Comparison of ENCODE assay signal across 20 cellular contexts in the genomic region with DNA sequence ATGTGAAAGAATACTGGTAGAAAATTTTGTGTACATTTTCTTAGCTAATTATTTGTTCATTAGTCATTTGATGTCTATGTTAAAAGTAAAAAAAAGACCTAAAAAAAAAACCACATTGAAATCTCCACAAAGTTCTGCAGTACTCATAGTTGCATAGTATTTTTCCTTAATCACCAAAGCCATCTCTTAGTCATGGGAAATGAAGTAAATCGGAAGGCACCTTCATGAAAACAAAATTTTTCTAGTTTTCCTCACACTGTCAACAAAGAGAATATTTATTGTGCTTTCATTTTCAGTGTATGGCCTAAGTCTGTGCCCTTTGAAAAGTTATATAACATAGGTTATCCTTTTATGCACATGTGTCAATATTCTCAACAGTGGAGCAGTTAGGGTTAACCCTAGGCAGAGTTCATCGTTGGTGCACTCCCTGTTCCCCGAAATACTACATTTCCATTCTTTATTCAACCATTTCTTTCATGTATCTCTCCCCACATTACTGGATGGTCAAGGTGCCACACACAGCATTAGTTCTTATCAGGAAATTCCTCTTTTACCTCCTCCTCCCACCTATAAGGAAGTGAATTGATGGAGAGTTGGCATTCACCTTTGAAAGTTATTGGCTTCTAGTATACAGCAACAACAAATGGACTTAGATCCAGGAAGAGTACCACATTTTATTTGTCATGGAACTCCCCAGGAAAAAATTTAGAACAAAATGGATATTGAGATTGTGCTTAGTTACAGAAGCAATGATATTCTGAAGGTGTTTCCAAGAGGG.
DNase-seq lines count a peak whose midpoint lies in the region; ATAC-seq and TF ChIP-seq lines count a peak whose summit lies in the region.
"Had no signal": no experiment of that assay in that cellular context is flagged by ENCODE, and none has a peak within 500 bp of the region (broad histone marks: within the 10 kb centered on the region; RNA-seq: fewer than 3 reads in every experiment).

No MANE protein-coding gene starts in this region.

- ATAC-seq in SK-N-SH treated with all-trans-retinoic acid at 6 μM for 48 hours (no peak), left colon (peak; percentile 96), GM18502 (IDR thresholded peaks at IDR 0.05; ENCODE audit: poor library complexity, unreplicated experiment) (no peak), HG02981 (IDR thresholded peaks at IDR 0.05; ENCODE audit: unreplicated experiment) (no peak)
- ATAC-seq: left lobe of liver, T-helper 17 cell, upper lobe of right lung had no signal

- 68% methylated on average over 3 of the region's 3 CpGs for WGBS in SK-N-SH (ENCODE audit: low lambda C conversion rate)

- TF ChIP-seq CTCF in SK-N-SH (IDR thresholded peaks at IDR 0.05) = no peak

- peaks cover 5 to 40% of the 10 kb centered on the region in 2 experiments; a peak in 3 of 4 replicates for H3K4me1 ChIP-seq in SK-N-SH (ENCODE audit: control insufficient read depth in 1 of 2, insufficient read depth in 2 of 2, low read depth in 1 of 2, low read length in 1 of 2)
- H3K4me1 ChIP-seq in adipocyte (ENCODE audit: control insufficient read depth, insufficient read depth, low read length) = peaks cover 53% of the 10 kb centered on the region
- H3K4me1 ChIP-seq: upper lobe of right lung had no signal

- H3K36me3 ChIP-seq in SK-N-SH (replicated peaks in 1 of 2; ENCODE audit: control insufficient read depth in 1 of 2, insufficient read depth in 2 of 2, low read length in 1 of 2) (no peaks in the 10 kb centered on the region), adipocyte (ENCODE audit: control insufficient read depth, insufficient read depth, low read length, severe bottlenecking) (no peaks in the 10 kb centered on the region)
- H3K36me3 ChIP-seq: SJCRH30, upper lobe of right lung had no signal

- H3K27ac ChIP-seq in SK-N-SH (ENCODE audit: low read depth in 2 of 2, low read length in 1 of 2) = peak overlapping the region in 1 of 2 experiments; percentile 74; a peak in 2 of 4 replicates
- H3K27ac ChIP-seq: 22Rv1, SJCRH30, upper lobe of right lung had no signal

- H3K27me3 ChIP-seq in SK-N-SH (ENCODE audit: insufficient read depth) = no peaks in the 10 kb centered on the region
- H3K27me3 ChIP-seq in adipocyte (replicated peaks; ENCODE audit: control insufficient read depth, insufficient read depth, low read length) = no peaks in the 10 kb centered on the region
- H3K27me3 ChIP-seq: SJCRH30, upper lobe of right lung had no signal

- H3K9ac ChIP-seq in SK-N-SH (peak overlapping the region; percentile 14; the same call in 1 of the 2 replicates), adipocyte (ENCODE audit: low read length) (no peak overlapping the region)

- H3K79me2 ChIP-seq in SK-N-SH (ENCODE audit: insufficient read depth) = no peaks in the 10 kb centered on the region

- POLR2A ChIA-PET in SK-N-SH (lab: Yijun Ruan, JAX) = no interaction called here

- CTCF ChIA-PET in SK-N-SH (lab: Yijun Ruan, JAX) = no interaction called here

- H3K9me2 ChIP-seq in SK-N-SH = no peaks in the 10 kb centered on the region

- TF ChIP-seq EP300 in SK-N-SH (IDR thresholded peaks at IDR 0.05; ENCODE audit: borderline replicate concordance in 1 of 2, low read depth in 1 of 2, low read length in 1 of 2) = peak in 1 of 2 experiments; percentile 83; a peak in 2 of 4 replicates

- intact Hi-C loops in left colon (cut with DNase I, micrococcal nuclease) (loop anchor here in 1 of 2 donors (10.0 kb wide), 1 partner anchor 235 kb away; no protein-coding TSS in a partner anchor), posterior cingulate gyrus (cut with DNase I) (no loop called here)

- TF ChIP-seq RAD21 in SK-N-SH (IDR thresholded peaks at IDR 0.05; ENCODE audit: low read length) = no peak

- H3F3A ChIP-seq in SK-N-SH (replicated peaks; ENCODE audit: insufficient read depth) = peaks cover 16% of the 10 kb centered on the region

- no peak for DNase-seq in SK-N-SH
- peak; percentile 41 for DNase-seq in adipocyte (ENCODE audit: low read depth)
- DNase-seq in left colon = peak in 1 of 2 donors; percentile 38
- DNase-seq in posterior cingulate gyrus = no peak
- no peak for DNase-seq in activated CD8-positive, alpha-beta memory T cell treated with anti-CD3 and anti-CD28 coated beads for 24 hours
- DNase-seq: activated CD8-positive, alpha-beta memory T cell treated with anti-CD3 and anti-CD28 coated beads, Interleukin-2, amount 50 U/mL, for 48 hours; activated gamma-delta T cell treated with Interleukin-2 at 50 U/mL for 16 hours; anterior cingulate cortex; glutamatergic neuron; NCI-H187; NCI-H2227 treated with DMSO at 0.1 percent for 48 hours; SJCRH30; stimulated activated CD4-positive, alpha-beta T cell treated with anti-CD3 and anti-CD28 coated beads, Interleukin-4, amount 100 ng/mL, for 4 hours; T-helper 17 cell; upper lobe of right lung had no signal

- H2AFZ ChIP-seq in SK-N-SH (ENCODE audit: low read depth) = no peak overlapping the region; the same call in 1 of the 2 replicates

- H3K4me2 ChIP-seq in SK-N-SH = peak overlapping the region; percentile 1; the same call in 1 of the 2 replicates

- H3K4me3 ChIP-seq in SK-N-SH (ENCODE audit: low read depth in 2 of 2, low read length in 1 of 2) (no peak overlapping the region), adipocyte (ENCODE audit: low read length) (no peak overlapping the region)
- H3K4me3 ChIP-seq: SJCRH30, upper lobe of right lung had no signal

- H3K9me3 ChIP-seq in SK-N-SH = no peaks in the 10 kb centered on the region
- H3K9me3 ChIP-seq in adipocyte (ENCODE audit: control insufficient read depth, low read length) = no peaks in the 10 kb centered on the region
- H3K9me3 ChIP-seq: SJCRH30, upper lobe of right lung had no signal

- no peaks in the 10 kb centered on the region for H4K20me1 ChIP-seq in SK-N-SH (ENCODE audit: insufficient read depth)

TF ChIP-seq in SK-N-SH, 30 proteins besides CTCF, POLR2A, EP300 and RAD21 (continues in another document):
- TF ChIP-seq RCOR1 (IDR thresholded peaks at IDR 0.05; ENCODE audit: low read length) (no peak), TAF1 (IDR thresholded peaks at IDR 0.05; ENCODE audit: borderline replicate concordance, low read depth, low read length) (no peak), TEAD4 (IDR thresholded peaks at IDR 0.05; ENCODE audit: borderline replicate concordance, insufficient read depth) (peak; percentile 55; the same call in 1 of the 2 replicates), PBX3 (IDR thresholded peaks at IDR 0.05) (peak; percentile 71), NFIC (IDR thresholded peaks at IDR 0.05; ENCODE audit: borderline replicate concordance) (0 out of 2 replicates have a peak, but pooled peaks have one; percentile 40), RXRA (IDR thresholded peaks at IDR 0.05; ENCODE audit: borderline replicate concordance, low read depth) (peak; percentile 50; the same call in 1 of the 2 replicates), FOSL2 (IDR thresholded peaks at IDR 0.05; ENCODE audit: borderline replicate concordance, low read depth) (peak; percentile 20; the same call in 1 of the 2 replicates)

TF ChIP-seq in SK-N-SH treated with all-trans-retinoic acid at 6 μM for 48 hours, 23 proteins besides CTCF, POLR2A, EP300 and RAD21:
- TF ChIP-seq ZNF8 (CRISPR knock-in tag; IDR thresholded peaks at IDR 0.05) (no peak), TOX (CRISPR knock-in tag; IDR thresholded peaks at IDR 0.05; ENCODE audit: borderline replicate concordance) (no peak), ZNF565 (CRISPR knock-in tag; conservative IDR thresholded peaks at IDR 0.05; ENCODE audit: low read depth) (no peak)
